In genomic region chr13:51583875-51584730, GRCh38 we compare ENCODE assay signal across 8 cellular contexts. TPM values are rescaled to one million over a fixed set of nuclear protein-coding genes. Genes with fewer than 3 reads are reported as not detected.
A peak's percentile ranks its signal among the peaks of the same experiment; 100 is the strongest.
DNase-seq lines count a peak whose midpoint lies in the region; ATAC-seq and TF ChIP-seq lines count a peak whose summit lies in the region.

Gene WDFY2 (plus strand): TSS chr13:51584462. CDS start chr13:51584688, 226 bp downstream.

- H3K27me3 ChIP-seq in IMR-90 (ENCODE audit: control insufficient read depth, insufficient read depth, low read length): no peaks in the 10 kb centered on the region
- H3K27me3 ChIP-seq in mononuclear cell (ENCODE audit: insufficient read depth, low read length): no peaks in the 10 kb centered on the region

- peak within 1 kb of the TSS; percentile 60; the same call in 1 of the 2 replicates for H2BK20ac ChIP-seq in IMR-90 (ENCODE audit: low read depth, low read length)

- peak within 1 kb of the TSS; percentile 96 for H4K91ac ChIP-seq in IMR-90 (ENCODE audit: insufficient read depth, low read depth, low read length)

- H2AFZ ChIP-seq in IMR-90 (replicated peaks; ENCODE audit: low read length, poor library complexity): peak within 1 kb of the TSS; percentile 99

- H3K4me2 ChIP-seq in IMR-90 (ENCODE audit: low read depth, low read length): peak within 1 kb of the TSS; percentile 81

- peak within 1 kb of the TSS; percentile 45 for H3K56ac ChIP-seq in IMR-90 (ENCODE audit: extremely low read depth, insufficient read depth, low read length)

- TF ChIP-seq RAD21 in IMR-90 (IDR thresholded peaks at IDR 0.05; ENCODE audit: low read length): peak; percentile 29

- dilution Hi-C loops in IMR-90 (cut with HindIII; ENCODE audit: low sequenced_read_pairs, unreplicated experiment): no loop called here

- H3K4me1 ChIP-seq in IMR-90 (ENCODE audit: control insufficient read depth, insufficient read depth, low read length) (peaks cover 5% of the 10 kb centered on the region), mononuclear cell (ENCODE audit: insufficient read depth, low read length) (peaks cover 27% of the 10 kb centered on the region)

- H3K36me3 ChIP-seq in IMR-90 (ENCODE audit: control insufficient read depth, insufficient read depth, low read length): no peaks in the 10 kb centered on the region

- peak within 1 kb of the TSS; percentile 94 for H2AK9ac ChIP-seq in IMR-90 (replicated peaks; ENCODE audit: low read depth, low read length, poor library complexity)

- peak; percentile 97 for DNase-seq in DMS 273 treated with DMSO at 0.1 percent for 48 hours (lab: John Stamatoyannopoulos, UW)
- DNase-seq in IMR-90: peak; percentile 100
- peak; percentile 99 for DNase-seq in OCI-M1 (lab: John Stamatoyannopoulos, UW)
- DNase-seq in activated T-cell treated with anti-CD3 and anti-CD28 coated beads for 4 hours: peak; percentile 99
- peak; percentile 100 for DNase-seq in epithelial cell of esophagus (ENCODE audit: low read depth)
- peak; percentile 97 to 99 for DNase-seq in stimulated activated CD8-positive, alpha-beta memory T cell treated with anti-CD3 and anti-CD28 coated beads, Interleukin-4, amount 100 ng/mL, for 1 hour (ENCODE audit: low read depth in 2 of 2, low spot score in 1 of 2)

- TF ChIP-seq CTCF in IMR-90 (conservative IDR thresholded peaks at IDR 0.05; ENCODE audit: low read depth, low read length): peak; percentile 31; the same call in 1 of the 2 replicates
- TF ChIP-seq CTCF in epithelial cell of esophagus (IDR thresholded peaks at IDR 0.05; ENCODE audit: insufficient read depth, low read depth, low read length, missing control alignments): peak; percentile 5

- H3K4ac ChIP-seq in IMR-90 (ENCODE audit: low read depth, low read length): peak within 1 kb of the TSS; percentile 93

- in situ Hi-C loops in IMR-90 (cut with MboI; ENCODE audit: low sequenced_read_pairs): loop anchor here (10.0 kb wide), 1 partner anchor 139 kb away; no protein-coding TSS in a partner anchor

- no peaks in the 10 kb centered on the region for H3K9me3 ChIP-seq in IMR-90 (ENCODE audit: control insufficient read depth, insufficient read depth, low read length)
- H3K9me3 ChIP-seq in mononuclear cell (ENCODE audit: low read depth, low read length): no peaks in the 10 kb centered on the region

- H2BK120ac ChIP-seq in IMR-90 (ENCODE audit: low read depth, low read length): peak within 1 kb of the TSS; percentile 79

- peak within 1 kb of the TSS; percentile 38 for H2AK5ac ChIP-seq in IMR-90 (ENCODE audit: low read depth, low read length)

- H3K4me3 ChIP-seq in IMR-90 (ENCODE audit: insufficient read depth, low read depth, low read length): peak within 1 kb of the TSS; percentile 97
- H3K4me3 ChIP-seq in epithelial cell of esophagus (ENCODE audit: low read length): peak within 1 kb of the TSS; percentile 86
- H3K4me3 ChIP-seq in mononuclear cell (ENCODE audit: low read length): peak within 1 kb of the TSS; percentile 92

- H4K20me1 ChIP-seq in IMR-90 (ENCODE audit: insufficient read depth, low read length): 0 out of 2 replicates have a peak, but pooled peaks cover 4% of the 10 kb centered on the region

- peak within 1 kb of the TSS; percentile 86 for H3K9ac ChIP-seq in IMR-90 (ENCODE audit: low read depth, low read length)

- peak within 1 kb of the TSS; percentile 98 for H4K8ac ChIP-seq in IMR-90 (ENCODE audit: low read depth in 2 of 2, low read length in 2 of 2)

- CTCF ChIA-PET in IMR-90 (lab: Yijun Ruan, JAX): interaction anchor here (1.2 kb wide), 1 partner anchor 213 kb away, joined by 3 read pairs; no protein-coding TSS in a partner anchor

- peak within 1 kb of the TSS; percentile 96 for H4K5ac ChIP-seq in IMR-90 (ENCODE audit: low read depth, low read length)

- H3K79me1 ChIP-seq in IMR-90 (ENCODE audit: low read depth in 1 of 2, low read length in 2 of 2): peaks cover 10 to 30% of the 10 kb centered on the region in 2 experiments

- peak within 1 kb of the TSS; percentile 84 for H2BK5ac ChIP-seq in IMR-90 (ENCODE audit: low read depth, low read length, poor library complexity, severe bottlenecking)

- peaks cover 3% of the 10 kb centered on the region for H3K9me1 ChIP-seq in IMR-90 (ENCODE audit: insufficient read depth, low read length)

- peak within 1 kb of the TSS; percentile 65 for H3K14ac ChIP-seq in IMR-90 (replicated peaks; ENCODE audit: low read depth, low read length)

- ATAC-seq in GM21528 (IDR thresholded peaks at IDR 0.05; ENCODE audit: low FRiP score, unreplicated experiment): peak; percentile 85
- peak; percentile 90 for ATAC-seq in IMR-90 (ENCODE audit: low read depth)

- H3K18ac ChIP-seq in IMR-90 (ENCODE audit: low read depth, low read length): peak within 1 kb of the TSS; percentile 84

- intact Hi-C loops in IMR-90 (cut with micrococcal nuclease): loop anchor here (1.0 to 10.0 kb wide), 2 partner anchors 131 to 541 kb away; partner anchors contain the start of genes INTS6 and NEK5

- TF ChIP-seq POLR2A in IMR-90 (IDR thresholded peaks at IDR 0.05; ENCODE audit: low read depth, low read length): peak; percentile 92

- POLR2A ChIA-PET in IMR-90 (lab: Charles Lee; ENCODE audit: unreplicated experiment): no interaction called here

- peak within 1 kb of the TSS; percentile 86; the same call in 2 of the 3 replicates for H2BK15ac ChIP-seq in IMR-90 (ENCODE audit: low read depth, low read length)

- WGBS in IMR-90 (ENCODE audit: extremely low coverage in 2 of 2, insufficient read length in 1 of 2), 2 experiments: 0% methylated on average over 25 of the region's 81 CpGs; no CpG with 5 or more reads in 1 of the 2 experiments

- peak within 1 kb of the TSS; percentile 55 for H3K23ac ChIP-seq in IMR-90 (ENCODE audit: low read depth, low read length)

- H3K27ac ChIP-seq in IMR-90 (ENCODE audit: insufficient read depth, low read length): peak within 1 kb of the TSS; percentile 81

- no TSS peak for BruUV-seq in IMR-90 (replicated peaks; lab: Mats Ljungman, UMichigan)

TF ChIP-seq in IMR-90, 13 proteins besides CTCF, POLR2A, EP300 and RAD21:
- no peak for TF ChIP-seq FOS (IDR thresholded peaks at IDR 0.05; ENCODE audit: low read depth, low read length)
- TF ChIP-seq MAZ (IDR thresholded peaks at IDR 0.05; ENCODE audit: borderline replicate concordance, low read depth, low read length): peak; percentile 99
- no peak for TF ChIP-seq RFX5 (IDR thresholded peaks at IDR 0.05; ENCODE audit: low read depth, low read length)
- TF ChIP-seq CHD1 (IDR thresholded peaks at IDR 0.05; ENCODE audit: low read depth, low read length): peak; percentile 55; the same call in 1 of the 2 replicates
- TF ChIP-seq USF2 (IDR thresholded peaks at IDR 0.05; ENCODE audit: low read depth, low read length): no peak
- no peak for TF ChIP-seq MAFK (IDR thresholded peaks at IDR 0.05; ENCODE audit: low read depth, low read length)
- TF ChIP-seq RCOR1 (IDR thresholded peaks at IDR 0.05; ENCODE audit: insufficient replicate concordance, low read length): no peak
- 0 out of 2 replicates have a peak, but pooled peaks have one; percentile 40 for TF ChIP-seq BHLHE40 (IDR thresholded peaks at IDR 0.05; ENCODE audit: low read depth, low read length)
- TF ChIP-seq SMC3 (IDR thresholded peaks at IDR 0.05; ENCODE audit: low read depth, low read length): peak; percentile 21; the same call in 1 of the 2 replicates

RNA-seq across cellular contexts. Expression of gene WDFY2, which starts in this region (rescaled TPM):
- total RNA-seq in IMR-90 (2012; rRNA removed): 4.3 and 6.7 TPM in 2 replicates
- 4.3 and 5.4 TPM in 2 replicates for polyA plus RNA-seq in IMR-90 (2012; rRNA removed)
- polyA plus RNA-seq in IMR-90 (2012; cell fraction: cytosol; rRNA removed): 1.5 and 1.8 TPM in 2 replicates
- 10.1 and 27.3 TPM in 2 replicates for polyA plus RNA-seq in IMR-90 (2012; cell fraction: nucleus; rRNA removed; ENCODE audit: low replicate concordance)
- total RNA-seq in mononuclear cell: 19.0 TPM

Comparison
In these comparisons a context has a peak if more than half of its experiments do, and no peak if none do; other contexts are left out.
1. Peak in every context shown above with its lines: DNase-seq, ATAC-seq, H3K4me3 ChIP-seq and H3K27ac ChIP-seq.